In the genomic region with DNA sequence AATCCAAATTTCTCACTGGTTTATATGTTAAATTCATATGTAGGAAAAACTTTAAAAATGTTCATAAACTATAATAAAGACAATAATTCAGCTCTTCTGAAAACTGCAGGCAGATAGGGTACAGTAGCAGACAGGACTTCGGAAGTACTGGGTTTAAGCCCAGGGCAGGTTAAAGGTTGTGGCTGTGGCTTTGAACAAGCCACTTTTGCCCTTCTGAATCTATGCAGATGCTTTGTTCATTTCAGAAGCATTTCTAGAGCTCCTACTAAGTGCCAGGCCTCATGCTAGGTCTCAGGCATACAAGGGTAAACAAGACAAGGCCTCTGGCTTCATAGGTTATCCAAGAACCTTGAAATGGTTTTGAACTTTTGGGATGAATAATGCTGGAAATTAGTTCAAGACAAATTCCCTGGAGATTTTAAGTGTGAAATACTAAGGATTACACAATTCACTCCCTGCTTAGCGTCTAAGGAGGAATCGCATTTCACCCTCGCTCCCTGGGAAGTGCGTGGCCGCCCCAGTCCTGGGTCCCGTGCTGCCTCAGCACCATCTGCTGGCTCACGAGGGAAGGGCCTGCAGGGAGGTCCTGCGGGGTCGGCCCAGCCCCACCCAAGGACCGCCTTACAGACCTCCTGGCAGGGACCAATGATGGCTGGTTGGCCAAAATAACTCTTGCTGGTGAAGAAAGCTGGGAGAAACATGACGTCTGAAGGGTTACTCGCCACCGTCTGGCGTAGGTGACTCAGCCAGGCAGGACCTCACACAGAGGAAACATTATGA, we compare ENCODE assay signal across 8 cellular contexts.
A peak's percentile ranks its signal among the peaks of the same experiment; 100 is the strongest.
DNase-seq lines count a peak whose midpoint lies in the region; ATAC-seq and TF ChIP-seq lines count a peak whose summit lies in the region.

No MANE protein-coding gene starts in this region.

- TF ChIP-seq EP300 in transverse colon (IDR thresholded peaks at IDR 0.05; ENCODE audit: low read depth) = no peak

- H3K9me3 ChIP-seq in right lobe of liver = no peaks in the 10 kb centered on the region
- no peaks in the 10 kb centered on the region for H3K9me3 ChIP-seq in transverse colon

- TF ChIP-seq CTCF in GM20000 (IDR thresholded peaks at IDR 0.05; ENCODE audit: extremely low read depth, missing control alignments) = peak; percentile 54
- TF ChIP-seq CTCF in chondrocyte (IDR thresholded peaks at IDR 0.05) = peak; percentile 94
- TF ChIP-seq CTCF in right lobe of liver (IDR thresholded peaks at IDR 0.05) = peak; percentile 88 to 95 (median 90)
- peak; percentile 55 to 67 (median 57) for TF ChIP-seq CTCF in transverse colon (IDR thresholded peaks at IDR 0.05)

- ATAC-seq in right lobe of liver (peak; percentile 99 to 100 (median 99)), GM19035 (IDR thresholded peaks at IDR 0.05; ENCODE audit: unreplicated experiment) (no peak)

- intact Hi-C loops in right lobe of liver (cut with DNase I) = loop anchor here (10.0 kb wide), 1 partner anchor 608 kb away; no protein-coding TSS in a partner anchor
- intact Hi-C loops in transverse colon (cut with DNase I; ENCODE audit: low total_unique reads) = no loop called here

- peaks cover 0 to 7% (median 0%) of the 10 kb centered on the region in 4 donors for H3K4me1 ChIP-seq in right lobe of liver
- H3K4me1 ChIP-seq in transverse colon = no peaks in the 10 kb centered on the region

- in situ Hi-C loops in transverse colon (cut with MboI; ENCODE audit: low pct_ligation_motif_present in 1 of 4, low pct_unique_long_range_greater_than_20kb in 1 of 4, low sequenced_read_pairs in 3 of 4) = loop anchor here in 1 of 4 donors (25.0 kb wide), 1 partner anchor 595 kb away; a partner anchor contains a TSS

- peaks cover 21% of the 10 kb centered on the region for H3K4me1 Mint-ChIP-seq in chondrocyte (ENCODE audit: low read depth)

- peaks cover 8% of the 10 kb centered on the region for H3K27me3 Mint-ChIP-seq in chondrocyte (ENCODE audit: low read depth)

- TF ChIP-seq POLR2A in right lobe of liver (IDR thresholded peaks at IDR 0.05) = no peak
- no peak for TF ChIP-seq POLR2A in transverse colon (IDR thresholded peaks at IDR 0.05)

- H3K27me3 ChIP-seq in right lobe of liver (no peaks in the 10 kb centered on the region), transverse colon (no peaks in the 10 kb centered on the region)

- peak; percentile 35 for DNase-seq in COLO829 (ENCODE audit: low spot score)
- peak; percentile 63 for DNase-seq in GM20000 (ENCODE audit: low spot score)
- peak; percentile 44 for DNase-seq in NCI-H2107 (lab: John Stamatoyannopoulos, UW)
- no peak for DNase-seq in chondrocyte (ENCODE audit: low spot score)
- DNase-seq in right lobe of liver = peak; percentile 71 to 77 (median 71)
- DNase-seq in transverse colon = peak; percentile 41
- no peak for DNase-seq in T-helper 1 cell

- H3K36me3 Mint-ChIP-seq in chondrocyte (ENCODE audit: low read depth) = no peaks in the 10 kb centered on the region

- WGBS in right lobe of liver (ENCODE audit: insufficient coverage, low coverage, low lambda C conversion rate, missing lambda C conversion rate) = 6% methylated on average over 13 of the region's 15 CpGs
- whole genome bisulfite sequencing in transverse colon (ENCODE audit: low coverage in 1 of 2), 2 donors = 19 to 100% methylated on average over 1 to 15 of the region's 15 CpGs

- H3K36me3 ChIP-seq in right lobe of liver (no peaks in the 10 kb centered on the region), transverse colon (no peaks in the 10 kb centered on the region)

- H3K4me3 ChIP-seq in right lobe of liver (no peak overlapping the region), transverse colon (no peak overlapping the region)

- H3K27ac Mint-ChIP-seq in chondrocyte (ENCODE audit: unreplicated experiment) = peak overlapping the region; percentile 61

- no peak overlapping the region for H3K4me3 Mint-ChIP-seq in chondrocyte (ENCODE audit: unreplicated experiment)

- H3K27ac ChIP-seq in right lobe of liver (no peak overlapping the region), transverse colon (no peak overlapping the region)

- no peaks in the 10 kb centered on the region for H3K9me3 Mint-ChIP-seq in chondrocyte (ENCODE audit: low read depth)

Comparison
In these comparisons a context has a peak if more than half of its experiments do, and no peak if none do; other contexts are left out.
1. DNase-seq: peak in COLO829 (single experiment), GM20000 (single experiment), NCI-H2107 (single experiment), right lobe of liver (3 of 3) and transverse colon (single experiment); none in chondrocyte (single experiment) and T-helper 1 cell (0 of 5).
2. Peak in every context shown above with its lines, with median percentiles within 50 percentile points of each other: CTCF ChIP-seq.